In genomic region chr1:183584155-183584554, GRCh38 we compare ENCODE assay signal across 1 cellular context.
TF ChIP-seq lines count a peak whose summit lies in the region.

No MANE protein-coding gene starts in this region.

TF ChIP-seq in H1, 55 proteins besides CTCF, POLR2A, EP300 and RAD21:
- TF ChIP-seq CEBPB (IDR thresholded peaks at IDR 0.05; ENCODE audit: low read depth, low read length), result peak; percentile 97
- no peak for TF ChIP-seq RNF2 (IDR thresholded peaks at IDR 0.05; ENCODE audit: borderline replicate concordance, low read depth, low read length, missing control alignments, poor library complexity, severe bottlenecking)
- TF ChIP-seq HDAC2 (IDR thresholded peaks at IDR 0.05; ENCODE audit: borderline replicate concordance in 1 of 2, low read depth in 2 of 2, low read length in 2 of 2), result no peak
- TF ChIP-seq MAFK (IDR thresholded peaks at IDR 0.05; ENCODE audit: low read depth, low read length), result no peak
- TF ChIP-seq SP1 (IDR thresholded peaks at IDR 0.05; ENCODE audit: low read depth, low read length), result no peak
- no peak for TF ChIP-seq HDAC6 (IDR thresholded peaks at IDR 0.05; ENCODE audit: low read depth, low read length)
- TF ChIP-seq CREB1 (IDR thresholded peaks at IDR 0.05), result no peak
